In genomic region chr2:122251153-122251552, GRCh38 we compare ENCODE assay signal across 16 cellular contexts.
DNase-seq lines count a peak whose midpoint lies in the region; TF ChIP-seq lines count a peak whose summit lies in the region.
"Had no signal": no experiment of that assay in that cellular context is flagged by ENCODE, and none has a peak within 500 bp of the region (broad histone marks: within the 10 kb centered on the region; RNA-seq: fewer than 3 reads in every experiment).

No MANE protein-coding gene starts in this region.

- CTCF ChIA-PET in MCF 10A (lab: Yijun Ruan, JAX) (interaction anchor here (0.5 to 0.6 kb wide), 2 partner anchors 56 to 188 kb away, joined by 3 read pairs; no protein-coding TSS in a partner anchor), mammary epithelial cell (lab: Charles Lee; ENCODE audit: low non-redundant PET) (interaction anchor here (0.7 kb wide), 1 partner anchor 47 kb away, joined by 3 read pairs; no protein-coding TSS in a partner anchor)

- BruUV-seq in MCF 10A (replicated peaks; lab: Mats Ljungman, UMichigan) (no TSS peak), mammary epithelial cell (replicated peaks; lab: Mats Ljungman, UMichigan) (no TSS peak)

- DNase-seq in MCF 10A (ENCODE audit: unreplicated experiment) (peak; percentile 18), breast epithelium (ENCODE audit: low spot score in 2 of 2) (no peak), mammary epithelial cell (peak; percentile 18), kidney tubule cell (ENCODE audit: low spot score) (peak; percentile 27), SKM-1 treated with dmso at 0.1 percent for 144 hours (lab: John Stamatoyannopoulos, UW; ENCODE audit: unreplicated experiment) (no peak), KG1 (lab: John Stamatoyannopoulos, UW) (no peak), NCI-H2107 treated with DMSO at 0.1 percent for 48 hours (lab: John Stamatoyannopoulos, UW; ENCODE audit: unreplicated experiment) (no peak)
- DNase-seq: AML-193; Caco-2; CD8-positive, alpha-beta memory T cell; DND-41; GDM1; H7 had no signal

- H3K9me3 ChIP-seq in breast epithelium (no peaks in the 10 kb centered on the region), mammary epithelial cell (replicated peaks; ENCODE audit: insufficient read depth, low read length) (no peaks in the 10 kb centered on the region)
- H3K9me3 ChIP-seq: BLaER1, Caco-2 had no signal

- H3K36me3 ChIP-seq in breast epithelium = no peaks in the 10 kb centered on the region
- H3K36me3 ChIP-seq in mammary epithelial cell (ENCODE audit: insufficient read depth, low read length) = no peaks in the 10 kb centered on the region
- H3K36me3 ChIP-seq: BLaER1 had no signal

- in situ Hi-C loops in mammary epithelial cell (cut with MboI; ENCODE audit: low sequenced_read_pairs in 2 of 2) = no loop called here

- H3K9ac ChIP-seq in mammary epithelial cell (ENCODE audit: insufficient read depth, low read length) = no peak overlapping the region
- H3K9ac ChIP-seq: BLaER1 had no signal

- H3K9me3 Mint-ChIP-seq in MCF 10A (ENCODE audit: unreplicated experiment) = no peaks in the 10 kb centered on the region
- H3K9me3 Mint-ChIP-seq: GM23338 had no signal

- POLR2A ChIA-PET in MCF 10A (lab: Yijun Ruan, JAX) = interaction anchor here (0.6 to 1.5 kb wide), 4 partner anchors 14 to 999 kb away, joined by 3 to 5 read pairs (median 3); no protein-coding TSS in a partner anchor

- H3K27ac ChIP-seq in breast epithelium (no peak overlapping the region), mammary epithelial cell (ENCODE audit: insufficient read depth, low read depth, low read length) (no peak overlapping the region)
- H3K27ac ChIP-seq: 22Rv1, BLaER1 had no signal

- H3K4me1 Mint-ChIP-seq in MCF 10A (ENCODE audit: insufficient read depth, unreplicated experiment) = peaks cover 21% of the 10 kb centered on the region
- H3K4me1 Mint-ChIP-seq: CD8-positive, alpha-beta memory T cell; GM23338 had no signal

- H3K27me3 ChIP-seq in breast epithelium (peaks cover 0 to 3% of the 10 kb centered on the region in 2 donors), mammary epithelial cell (ENCODE audit: insufficient read depth, low read length) (no peaks in the 10 kb centered on the region)
- H3K27me3 ChIP-seq: BLaER1 had no signal

- WGBS in mammary epithelial cell (ENCODE audit: low coverage, missing lambda C conversion rate) = 50% methylated on average over 1 of the region's 1 CpG

- peaks cover 3% of the 10 kb centered on the region for H3K36me3 Mint-ChIP-seq in MCF 10A (ENCODE audit: insufficient read depth, unreplicated experiment)
- H3K36me3 Mint-ChIP-seq: CD8-positive, alpha-beta memory T cell had no signal

- no peak overlapping the region for H3K4me3 ChIP-seq in breast epithelium
- H3K4me3 ChIP-seq in mammary epithelial cell (replicated peaks in 1 of 3; ENCODE audit: insufficient read depth in 1 of 3, low read depth in 2 of 3, low read length in 3 of 3) = no peak overlapping the region
- H3K4me3 ChIP-seq: BLaER1, GM23338 had no signal

- no peaks in the 10 kb centered on the region for H4K20me1 ChIP-seq in mammary epithelial cell (ENCODE audit: insufficient read depth, low read length)
- H4K20me1 ChIP-seq: BLaER1 had no signal

- dilution Hi-C loops in mammary epithelial cell (cut with HindIII; ENCODE audit: low sequenced_read_pairs) = no loop called here

- TF ChIP-seq POLR2A in breast epithelium (IDR thresholded peaks at IDR 0.05) = no peak

- H3K4me1 ChIP-seq in breast epithelium (no peaks in the 10 kb centered on the region), mammary epithelial cell (ENCODE audit: insufficient read depth, low read length) (peaks cover 7% of the 10 kb centered on the region)
- H3K4me1 ChIP-seq: BLaER1, Caco-2 had no signal

- H3K27me3 Mint-ChIP-seq in MCF 10A (ENCODE audit: insufficient read depth, unreplicated experiment) = no peaks in the 10 kb centered on the region

- intact Hi-C loops in MCF 10A (cut with micrococcal nuclease) = no loop called here
- intact Hi-C loops in breast epithelium (cut with DNase I; ENCODE audit: low total_unique reads) = no loop called here
- intact Hi-C loops in mammary epithelial cell (cut with micrococcal nuclease) = no loop called here

- no peak overlapping the region for H3K4me2 ChIP-seq in mammary epithelial cell (ENCODE audit: insufficient read depth, low read depth, low read length)
- H3K4me2 ChIP-seq: BLaER1, GM23338 had no signal

- no peak overlapping the region for H2AFZ ChIP-seq in mammary epithelial cell (ENCODE audit: low read depth, low read length)
- H2AFZ ChIP-seq: GM23338 had no signal

- no peaks in the 10 kb centered on the region for H3K79me2 ChIP-seq in mammary epithelial cell (ENCODE audit: insufficient read depth, low read length)

- no peak overlapping the region for H3K4me3 Mint-ChIP-seq in MCF 10A (ENCODE audit: unreplicated experiment)
- H3K4me3 Mint-ChIP-seq: CD8-positive, alpha-beta memory T cell; GM23338 had no signal

- TF ChIP-seq CTCF in MCF 10A (IDR thresholded peaks at IDR 0.05; ENCODE audit: unreplicated experiment) (no peak), breast epithelium (IDR thresholded peaks at IDR 0.05) (no peak), mammary epithelial cell (conservative IDR thresholded peaks at IDR 0.05 in 1 of 2, IDR thresholded peaks at IDR 0.05 in 1 of 2; ENCODE audit: extremely low read depth in 1 of 2, insufficient read depth in 1 of 2, low read depth in 1 of 2, low read length in 2 of 2) (no peak)

- H3K27ac Mint-ChIP-seq in MCF 10A (ENCODE audit: low read depth, unreplicated experiment) = no peak overlapping the region
- H3K27ac Mint-ChIP-seq: CD8-positive, alpha-beta memory T cell; GM23338 had no signal

Comparison
In these comparisons a context has a peak if more than half of its experiments do, and no peak if none do; other contexts are left out.
1. DNase-seq: peak in MCF 10A (single experiment), mammary epithelial cell (single experiment) and kidney tubule cell (single experiment); none in breast epithelium (0 of 2), SKM-1 treated with dmso at 0.1 percent for 144 hours (single experiment), KG1 (single experiment) and NCI-H2107 treated with DMSO at 0.1 percent for 48 hours (single experiment).